In genomic region chr6:66561479-66561878, GRCh38 we compare ENCODE assay signal across 34 cellular contexts.
"Had no signal": no experiment of that assay in that cellular context is flagged by ENCODE, and none has a peak within 500 bp of the region (broad histone marks: within the 10 kb centered on the region; RNA-seq: fewer than 3 reads in every experiment).

No MANE protein-coding gene starts in this region.

- H3K36me3 ChIP-seq: adrenal gland, ascending aorta, brain microvascular endothelial cell, breast epithelium, cardiac muscle cell had no signal

- H3K4me1 ChIP-seq: adrenal gland, ascending aorta, body of pancreas, breast epithelium had no signal

- FAIRE-seq: astrocyte, bronchial epithelial cell had no signal

- H3K27me3 ChIP-seq: adrenal gland, ascending aorta, body of pancreas, brain microvascular endothelial cell, breast epithelium, cardiac muscle cell had no signal

- H3K9me3 ChIP-seq: adrenal gland, body of pancreas, breast epithelium had no signal

- ATAC-seq: activated naive CD4-positive, alpha-beta T cell treated with anti-CD3 and anti-CD28 coated beads, Interleukin-2, amount 50 U/mL, for 72 hours; activated naive CD8-positive, alpha-beta T cell treated with anti-CD3 and anti-CD28 coated beads, Interleukin-2, amount 50 U/mL, for 24 hours; activated T-cell treated with anti-CD3 and anti-CD28 coated beads, Interleukin-2, amount 50 U/mL, for 4 hours; activated T-cell treated with anti-CD3 and anti-CD28 coated beads, Interleukin-2, amount 50 U/mL, for 72 hours; activated T-helper 17 cell treated with anti-CD3 and anti-CD28 coated beads, Interleukin-2, amount 50 U/mL, for 72 hours; body of pancreas had no signal

- DNase-seq: activated effector memory CD4-positive, alpha-beta T cell treated with anti-CD3 and anti-CD28 coated beads, Interleukin-2, amount 50 U/mL, for 16 hours; activated effector memory CD4-positive, alpha-beta T cell treated with Interleukin-2 at 50 U/mL for 16 hours; activated gamma-delta T cell; activated gamma-delta T cell treated with Interleukin-2 at 50 U/mL for 16 hours; activated naive CD4-positive, alpha-beta T cell; activated naive CD4-positive, alpha-beta T cell treated with anti-CD3 and anti-CD28 coated beads for 36 hours; activated naive CD4-positive, alpha-beta T cell treated with anti-CD3 and anti-CD28 coated beads, Interleukin-2, amount 10 ng/mL, durations not matched to agents 7 days and 5 days; activated naive CD4-positive, alpha-beta T cell treated with anti-CD3 and anti-CD28 coated beads, Interleukin-2, amount 50 U/mL, for 16 hours; activated naive CD4-positive, alpha-beta T cell treated with Interleukin-2 at 50 U/mL for 16 hours; activated naive CD8-positive, alpha-beta T cell treated with anti-CD3 and anti-CD28 coated beads for 36 hours; activated naive CD8-positive, alpha-beta T cell treated with anti-CD3 and anti-CD28 coated beads, Interleukin-2, amount 10 ng/mL, durations not matched to agents 7 days and 5 days; activated naive CD8-positive, alpha-beta T cell treated with anti-CD3 and anti-CD28 coated beads, Interleukin-2, amount 50 U/mL, for 24 hours; activated T-cell treated with anti-CD3 and anti-CD28 coated beads, Interleukin-2, amount 50 U/mL, for 1 hour; activated T-cell treated with anti-CD3 and anti-CD28 coated beads, Interleukin-2, amount 50 U/mL, for 24 hours; activated T-cell treated with anti-CD3 and anti-CD28 coated beads, Interleukin-2, amount 50 U/mL, for 4 hours; activated T-cell treated with anti-CD3 and anti-CD28 coated beads, Interleukin-2, amount 50 U/mL, for 48 hours; activated T-cell treated with anti-CD3 and anti-CD28 coated beads, Interleukin-2, amount 50 U/mL, for 72 hours; adrenal gland; amniotic stem cell; amygdala; anterior cingulate cortex; aorta; body of pancreas; brain microvascular endothelial cell; caudate nucleus; central memory CD4-positive, alpha-beta T cell; cerebellar nuclear complex had no signal

- H3K27ac ChIP-seq: adrenal gland, ascending aorta, body of pancreas, brain microvascular endothelial cell, breast epithelium, cardiac muscle cell had no signal

- H3K4me3 ChIP-seq: adrenal gland, ascending aorta, body of pancreas, breast epithelium, cardiac muscle cell had no signal
